In the genomic region with DNA sequence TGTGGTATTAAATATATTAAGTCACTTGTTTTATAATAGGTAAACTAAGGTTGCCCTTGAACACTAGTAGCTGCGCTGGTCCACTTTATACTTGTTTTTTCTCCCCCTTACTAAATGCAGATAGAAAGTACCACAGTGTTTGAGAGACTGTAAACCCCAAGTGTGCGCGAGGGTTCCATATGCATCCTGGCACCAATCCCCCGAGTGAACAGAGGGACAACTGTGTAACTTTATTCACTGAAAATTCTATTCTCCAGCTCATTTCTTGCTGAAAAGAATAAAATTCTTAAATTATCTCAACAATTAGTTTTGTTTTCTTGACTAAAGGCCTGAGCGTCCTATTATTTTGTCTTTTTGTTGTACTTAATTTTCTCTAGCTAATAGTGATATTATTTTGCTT, we compare ENCODE assay signal across 9 cellular contexts. TPM values are rescaled to one million over a fixed set of nuclear protein-coding genes. Genes with fewer than 3 reads are reported as not detected.
A peak's percentile ranks its signal among the peaks of the same experiment; 100 is the strongest.
DNase-seq lines count a peak whose midpoint lies in the region; ATAC-seq, FAIRE-seq and TF ChIP-seq lines count a peak whose summit lies in the region.
"Had no signal": no experiment of that assay in that cellular context is flagged by ENCODE, and none has a peak within 500 bp of the region (broad histone marks: within the 10 kb centered on the region; RNA-seq: fewer than 3 reads in every experiment).

No MANE protein-coding gene starts in this region.

- H2AFZ ChIP-seq in keratinocyte (ENCODE audit: control insufficient read depth, low read length), result no peak overlapping the region

- no peak for ATAC-seq in stimulated activated naive B cell treated with anti-CD40 and anti-IgM and Interleukin-4, amounts not matched to agents 10 μg/mL and 1 μg/mL and 100 μg/mL, for 72 hours (replicated peaks)
- ATAC-seq in GM19324 (IDR thresholded peaks at IDR 0.05; ENCODE audit: low FRiP score, unreplicated experiment) (no peak), GM18511 (IDR thresholded peaks at IDR 0.05; ENCODE audit: unreplicated experiment) (no peak)

- dilution Hi-C loops in keratinocyte (cut with MboI; ENCODE audit: extremely low pct_ligation_motif_present, low sequenced_read_pairs), result no loop called here

- peak overlapping the region; percentile 95 for H3K4me2 ChIP-seq in keratinocyte (ENCODE audit: control insufficient read depth, extremely low read depth, insufficient read depth, low read depth, low read length)

- peaks cover 15 to 32% of the 10 kb centered on the region in 2 experiments for H3K36me3 ChIP-seq in keratinocyte (ENCODE audit: control insufficient read depth in 2 of 2, extremely low read depth in 1 of 2, insufficient read depth in 2 of 2, low read length in 2 of 2)

- H3K4me3 Mint-ChIP-seq in T-helper 2 cell treated with Interferon-gamma antibody and Interleukin-4, amounts not matched to agents 5 μg/mL and 100 μg/mL, for 36 hours, result peak overlapping the region; percentile 89
- H3K4me3 Mint-ChIP-seq in activated T-helper 2 cell treated with anti-CD3 and anti-CD28 coated beads, Interferon-gamma antibody, Interleukin-2, Interleukin-4, amounts not matched to agents 10 μg/mL and 5 μg/mL and 100 μg/mL, durations not matched to agents 14 hours and 24 hours and 36 hours (ENCODE audit: low read depth), result peak overlapping the region; percentile 98
- H3K4me3 Mint-ChIP-seq in stimulated activated naive B cell treated with anti-CD40 and anti-IgM and Interleukin-4, amounts not matched to agents 10 μg/mL and 1 μg/mL and 100 μg/mL, for 72 hours, result peak overlapping the region; percentile 90 to 97

- H3K9me3 ChIP-seq in keratinocyte (ENCODE audit: control insufficient read depth, low read depth, low read length), result no peaks in the 10 kb centered on the region

- no peak overlapping the region for H3K27ac Mint-ChIP-seq in T-helper 2 cell treated with Interferon-gamma antibody and Interleukin-4, amounts not matched to agents 5 μg/mL and 100 μg/mL, for 36 hours
- H3K27ac Mint-ChIP-seq in activated T-helper 2 cell treated with anti-CD3 and anti-CD28 coated beads, Interferon-gamma antibody, Interleukin-2, Interleukin-4, amounts not matched to agents 10 μg/mL and 5 μg/mL and 100 μg/mL, durations not matched to agents 14 hours and 24 hours and 36 hours, result no peak overlapping the region
- no peak overlapping the region for H3K27ac Mint-ChIP-seq in stimulated activated naive B cell treated with anti-CD40 and anti-IgM and Interleukin-4, amounts not matched to agents 10 μg/mL and 1 μg/mL and 100 μg/mL, for 72 hours

- DNase-seq in T-helper 2 cell treated with Interferon-gamma antibody and Interleukin-4, amounts not matched to agents 5 μg/mL and 100 μg/mL, for 36 hours (ENCODE audit: low spot score), result no peak
- DNase-seq in T-helper 2 cell, result no peak
- DNase-seq in activated T-helper 2 cell treated with anti-CD3 and anti-CD28 coated beads, Interferon-gamma antibody, Interleukin-2, Interleukin-4, amounts not matched to agents 10 μg/mL and 5 μg/mL and 100 μg/mL, durations not matched to agents 14 hours and 24 hours and 36 hours (ENCODE audit: low spot score), result no peak
- no peak for DNase-seq in keratinocyte (ENCODE audit: low read depth, low spot score)
- DNase-seq in stimulated activated naive B cell treated with anti-CD40 and anti-IgM and Interleukin-4, amounts not matched to agents 10 μg/mL and 1 μg/mL and 100 μg/mL, for 72 hours, result no peak
- no peak for DNase-seq in dermis blood vessel endothelial cell
- DNase-seq: activated effector memory CD4-positive, alpha-beta T cell treated with anti-CD3 and anti-CD28 coated beads, Interleukin-2, amount 50 U/mL, for 16 hours had no signal

- no peaks in the 10 kb centered on the region for H3K9me3 Mint-ChIP-seq in T-helper 2 cell treated with Interferon-gamma antibody and Interleukin-4, amounts not matched to agents 5 μg/mL and 100 μg/mL, for 36 hours
- no peaks in the 10 kb centered on the region for H3K9me3 Mint-ChIP-seq in activated T-helper 2 cell treated with anti-CD3 and anti-CD28 coated beads, Interferon-gamma antibody, Interleukin-2, Interleukin-4, amounts not matched to agents 10 μg/mL and 5 μg/mL and 100 μg/mL, durations not matched to agents 14 hours and 24 hours and 36 hours
- no peaks in the 10 kb centered on the region for H3K9me3 Mint-ChIP-seq in stimulated activated naive B cell treated with anti-CD40 and anti-IgM and Interleukin-4, amounts not matched to agents 10 μg/mL and 1 μg/mL and 100 μg/mL, for 72 hours

- peaks cover 32% of the 10 kb centered on the region for H3K79me2 ChIP-seq in keratinocyte (ENCODE audit: control insufficient read depth, insufficient read depth, low read length)

- H3K9ac ChIP-seq in keratinocyte (ENCODE audit: control insufficient read depth, extremely low read depth, insufficient read depth, low read length), result peak overlapping the region; percentile 97

- no peak overlapping the region for H3K27ac ChIP-seq in keratinocyte (ENCODE audit: control insufficient read depth, insufficient read depth, low read length)

- peaks cover 12% of the 10 kb centered on the region for H4K20me1 ChIP-seq in keratinocyte (ENCODE audit: control insufficient read depth, extremely low read depth, insufficient read depth, low read length)

- no peak for FAIRE-seq in keratinocyte (lab: Jason Lieb, UNC)

- intact Hi-C loops in activated T-helper 2 cell treated with anti-CD3 and anti-CD28 coated beads, Interferon-gamma antibody, Interleukin-2, Interleukin-4, amounts not matched to agents 10 μg/mL and 5 μg/mL and 100 μg/mL, durations not matched to agents 14 hours and 24 hours and 36 hours (cut with micrococcal nuclease), result loop anchor here (10.0 kb wide), 2 partner anchors 501 to 601 kb away; a partner anchor contains a TSS

- peaks cover 3% of the 10 kb centered on the region for H3K27me3 Mint-ChIP-seq in T-helper 2 cell treated with Interferon-gamma antibody and Interleukin-4, amounts not matched to agents 5 μg/mL and 100 μg/mL, for 36 hours (ENCODE audit: low read depth)
- H3K27me3 Mint-ChIP-seq in activated T-helper 2 cell treated with anti-CD3 and anti-CD28 coated beads, Interferon-gamma antibody, Interleukin-2, Interleukin-4, amounts not matched to agents 10 μg/mL and 5 μg/mL and 100 μg/mL, durations not matched to agents 14 hours and 24 hours and 36 hours (ENCODE audit: low read depth), result peaks cover 2% of the 10 kb centered on the region
- H3K27me3 Mint-ChIP-seq in stimulated activated naive B cell treated with anti-CD40 and anti-IgM and Interleukin-4, amounts not matched to agents 10 μg/mL and 1 μg/mL and 100 μg/mL, for 72 hours, result no peaks in the 10 kb centered on the region

- peak overlapping the region; percentile 77 to 100 (median 97) for H3K4me3 ChIP-seq in keratinocyte (ENCODE audit: control insufficient read depth in 2 of 3, extremely low read depth in 1 of 3, insufficient read depth in 2 of 3, low read depth in 1 of 3, low read length in 3 of 3)

- peaks cover 66% of the 10 kb centered on the region for H3K36me3 Mint-ChIP-seq in T-helper 2 cell treated with Interferon-gamma antibody and Interleukin-4, amounts not matched to agents 5 μg/mL and 100 μg/mL, for 36 hours (ENCODE audit: low read depth)
- peaks cover 68% of the 10 kb centered on the region for H3K36me3 Mint-ChIP-seq in activated T-helper 2 cell treated with anti-CD3 and anti-CD28 coated beads, Interferon-gamma antibody, Interleukin-2, Interleukin-4, amounts not matched to agents 10 μg/mL and 5 μg/mL and 100 μg/mL, durations not matched to agents 14 hours and 24 hours and 36 hours (ENCODE audit: low read depth)
- H3K36me3 Mint-ChIP-seq in stimulated activated naive B cell treated with anti-CD40 and anti-IgM and Interleukin-4, amounts not matched to agents 10 μg/mL and 1 μg/mL and 100 μg/mL, for 72 hours, result peaks cover 38 to 51% of the 10 kb centered on the region in 2 donors

- H3K27me3 ChIP-seq in keratinocyte (ENCODE audit: control insufficient read depth, extremely low read depth, insufficient read depth, low read length), result no peaks in the 10 kb centered on the region

- H3K4me1 Mint-ChIP-seq in T-helper 2 cell treated with Interferon-gamma antibody and Interleukin-4, amounts not matched to agents 5 μg/mL and 100 μg/mL, for 36 hours (ENCODE audit: low read depth), result peaks cover 41% of the 10 kb centered on the region
- H3K4me1 Mint-ChIP-seq in activated T-helper 2 cell treated with anti-CD3 and anti-CD28 coated beads, Interferon-gamma antibody, Interleukin-2, Interleukin-4, amounts not matched to agents 10 μg/mL and 5 μg/mL and 100 μg/mL, durations not matched to agents 14 hours and 24 hours and 36 hours (ENCODE audit: low read depth), result peaks cover 46% of the 10 kb centered on the region
- H3K4me1 Mint-ChIP-seq in stimulated activated naive B cell treated with anti-CD40 and anti-IgM and Interleukin-4, amounts not matched to agents 10 μg/mL and 1 μg/mL and 100 μg/mL, for 72 hours, result peaks cover 26 to 68% of the 10 kb centered on the region in 2 donors

- TF ChIP-seq CTCF in keratinocyte (optimal IDR thresholded peaks at IDR 0.05 in 1 of 3, IDR thresholded peaks at IDR 0.05 in 1 of 3, conservative IDR thresholded peaks at IDR 0.05 in 1 of 3; ENCODE audit: extremely low read depth in 1 of 3, insufficient read depth in 2 of 3, low read length in 3 of 3), result no peak

- H3K9me1 ChIP-seq in keratinocyte (ENCODE audit: control insufficient read depth, extremely low read depth, insufficient read depth, low read length), result no peaks in the 10 kb centered on the region

- H3K4me1 ChIP-seq in keratinocyte (ENCODE audit: control insufficient read depth, extremely low read depth, insufficient read depth, low read length), result peaks cover 21% of the 10 kb centered on the region

RNA-seq across cellular contexts. Expression of a gene that starts 1.9 kb away (rescaled TPM):
- 140 and 144 TPM in 2 replicates for total RNA-seq in activated T-helper 2 cell treated with anti-CD3 and anti-CD28 coated beads, Interferon-gamma antibody, Interleukin-2, Interleukin-4, amounts not matched to agents 10 μg/mL and 5 μg/mL and 100 μg/mL, durations not matched to agents 14 hours and 24 hours and 36 hours
- polyA plus RNA-seq in keratinocyte, result 23.4 to 71.2 TPM (median 47.6 TPM) in 3 replicates
- 222 TPM for polyA plus RNA-seq in keratinocyte (2011; ENCODE audit: low read depth)
- polyA plus RNA-seq in keratinocyte (2011; cell fraction: cytosol; rRNA removed), result 4.1 and 6.7 TPM in 2 replicates
- 195 and 236 TPM in 2 replicates for polyA plus RNA-seq in keratinocyte (2011; cell fraction: nucleus; rRNA removed)
- 16.6 and 73.3 TPM in 2 replicates for polyA plus RNA-seq in keratinocyte (2012; ENCODE audit: low replicate concordance)
- polyA minus RNA-seq in keratinocyte, result 12.7 to 51.5 TPM (median 35.9 TPM) in 3 replicates
- 12.3 TPM for polyA minus RNA-seq in keratinocyte (2011; cell fraction: cytosol; rRNA and poly(A)+ RNA removed)
- polyA minus RNA-seq in keratinocyte (2011; cell fraction: nucleus; rRNA and poly(A)+ RNA removed), result 71.4 and 90.7 TPM in 2 replicates
- 111 and 342 TPM in 2 replicates for total RNA-seq in dermis blood vessel endothelial cell

RNA-seq across cellular contexts. Expression of a gene that starts 13.1 kb away (rescaled TPM):
- 40.1 and 42.3 TPM in 2 replicates for total RNA-seq in activated T-helper 2 cell treated with anti-CD3 and anti-CD28 coated beads, Interferon-gamma antibody, Interleukin-2, Interleukin-4, amounts not matched to agents 10 μg/mL and 5 μg/mL and 100 μg/mL, durations not matched to agents 14 hours and 24 hours and 36 hours
- polyA plus RNA-seq in keratinocyte, result 19.3 to 31.8 TPM (median 20.6 TPM) in 3 replicates
- 176 TPM for polyA plus RNA-seq in keratinocyte (2011; ENCODE audit: low read depth)
- polyA plus RNA-seq in keratinocyte (2011; cell fraction: cytosol; rRNA removed), result 19.3 and 36.1 TPM in 2 replicates
- polyA plus RNA-seq in keratinocyte (2011; cell fraction: nucleus; rRNA removed), result 14.8 and 23.5 TPM in 2 replicates
- polyA plus RNA-seq in keratinocyte (2012; ENCODE audit: low replicate concordance), result 27.8 and 63.5 TPM in 2 replicates
- 1.6 to 5.3 TPM in 2 of 3 replicates, not detected in the other for polyA minus RNA-seq in keratinocyte
- polyA minus RNA-seq in keratinocyte (2011; cell fraction: cytosol; rRNA and poly(A)+ RNA removed), result 9.0 TPM
- polyA minus RNA-seq in keratinocyte (2011; cell fraction: nucleus; rRNA and poly(A)+ RNA removed), result 3.3 and 7.8 TPM in 2 replicates
- total RNA-seq in dermis blood vessel endothelial cell, result 46.1 and 56.8 TPM in 2 replicates

RNA-seq across cellular contexts. Expression of a gene that starts 26.9 kb away (rescaled TPM):
- not detected in 2 replicates for total RNA-seq in activated T-helper 2 cell treated with anti-CD3 and anti-CD28 coated beads, Interferon-gamma antibody, Interleukin-2, Interleukin-4, amounts not matched to agents 10 μg/mL and 5 μg/mL and 100 μg/mL, durations not matched to agents 14 hours and 24 hours and 36 hours
- not detected in 3 replicates for polyA plus RNA-seq in keratinocyte
- polyA plus RNA-seq in keratinocyte (2011; ENCODE audit: low read depth), result not detected
- not detected in 2 replicates for polyA plus RNA-seq in keratinocyte (2011; cell fraction: cytosol; rRNA removed)
- polyA plus RNA-seq in keratinocyte (2011; cell fraction: nucleus; rRNA removed), result not detected in 2 replicates
- polyA plus RNA-seq in keratinocyte (2012; ENCODE audit: low replicate concordance), result 0.06 TPM in 1 of 2 replicates, not detected in the other
- not detected in 3 replicates for polyA minus RNA-seq in keratinocyte
- not detected for polyA minus RNA-seq in keratinocyte (2011; cell fraction: cytosol; rRNA and poly(A)+ RNA removed)
- not detected in 2 replicates for polyA minus RNA-seq in keratinocyte (2011; cell fraction: nucleus; rRNA and poly(A)+ RNA removed)
- 0.09 and 0.34 TPM in 2 replicates for total RNA-seq in dermis blood vessel endothelial cell
